In genomic region chr5:135215617-135215995, GRCh38 we compare ENCODE assay signal across 1 cellular context.
TF ChIP-seq lines count a peak whose summit lies in the region.

No MANE protein-coding gene starts in this region.

TF ChIP-seq in IMR-90, 13 proteins besides CTCF, POLR2A, EP300 and RAD21 (continued from another document):
- no peak for TF ChIP-seq ELK1 (IDR thresholded peaks at IDR 0.05; ENCODE audit: borderline replicate concordance, low read depth, low read length)
- no peak for TF ChIP-seq NFE2L2 (IDR thresholded peaks at IDR 0.05; ENCODE audit: low read depth, low read length)
- no peak for TF ChIP-seq MAZ (IDR thresholded peaks at IDR 0.05; ENCODE audit: borderline replicate concordance, low read depth, low read length)
